In the genomic region with DNA sequence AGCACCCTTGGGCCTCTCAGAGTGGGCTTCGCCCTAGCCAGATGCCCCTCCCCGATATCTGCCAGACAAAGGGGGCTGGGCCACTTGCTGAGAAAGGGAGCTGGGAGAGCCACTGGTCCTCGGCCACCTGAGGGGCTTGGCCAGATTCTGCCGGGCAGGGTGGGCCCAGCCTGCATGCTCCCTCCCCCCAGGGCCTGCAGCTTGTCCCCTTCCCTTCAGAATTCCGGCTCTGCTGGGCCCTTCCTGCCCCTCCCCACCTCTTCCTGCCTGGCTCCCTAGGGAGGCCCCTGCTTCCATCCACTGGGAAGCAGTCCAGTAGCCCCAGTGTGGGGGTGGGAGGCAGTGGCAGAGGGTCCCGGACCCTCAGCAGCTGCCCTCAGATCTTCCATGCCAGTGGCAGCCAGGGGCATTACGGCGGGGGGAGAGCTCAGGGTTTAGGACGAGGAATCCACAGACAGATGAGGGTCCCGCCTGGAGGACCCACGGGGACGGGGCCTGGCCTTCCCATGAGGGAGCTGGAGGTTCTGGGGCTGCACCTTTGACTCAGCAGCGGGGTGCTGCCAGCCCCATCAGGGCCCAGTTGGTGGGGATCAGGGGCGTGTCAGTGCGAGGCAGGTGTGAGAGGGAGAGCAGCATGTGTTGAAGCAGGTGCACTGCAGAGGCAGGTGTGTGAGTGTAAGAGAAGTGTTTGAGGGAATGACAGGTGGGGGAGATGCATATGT, we compare ENCODE assay signal across 1 cellular context.
TF ChIP-seq lines count a peak whose summit lies in the region.

No MANE protein-coding gene starts in this region.

TF ChIP-seq in IMR-90, 13 proteins besides CTCF, POLR2A, EP300 and RAD21 (continued from another document):
- TF ChIP-seq, protein P1, sequence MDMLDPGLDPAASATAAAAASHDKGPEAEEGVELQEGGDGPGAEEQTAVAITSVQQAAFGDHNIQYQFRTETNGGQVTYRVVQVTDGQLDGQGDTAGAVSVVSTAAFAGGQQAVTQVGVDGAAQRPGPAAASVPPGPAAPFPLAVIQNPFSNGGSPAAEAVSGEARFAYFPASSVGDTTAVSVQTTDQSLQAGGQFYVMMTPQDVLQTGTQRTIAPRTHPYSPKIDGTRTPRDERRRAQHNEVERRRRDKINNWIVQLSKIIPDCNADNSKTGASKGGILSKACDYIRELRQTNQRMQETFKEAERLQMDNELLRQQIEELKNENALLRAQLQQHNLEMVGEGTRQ (IDR thresholded peaks at IDR 0.05; ENCODE audit: low read depth, low read length) = no peak
- TF ChIP-seq CHD1 (IDR thresholded peaks at IDR 0.05; ENCODE audit: low read depth, low read length) (no peak), NFE2L2 (IDR thresholded peaks at IDR 0.05; ENCODE audit: low read depth, low read length) (no peak), BHLHE40 (IDR thresholded peaks at IDR 0.05; ENCODE audit: low read depth, low read length) (no peak), MAZ (IDR thresholded peaks at IDR 0.05; ENCODE audit: borderline replicate concordance, low read depth, low read length) (no peak), SMC3 (IDR thresholded peaks at IDR 0.05; ENCODE audit: low read depth, low read length) (no peak), RCOR1 (IDR thresholded peaks at IDR 0.05; ENCODE audit: insufficient replicate concordance, low read length) (no peak), MAFK (IDR thresholded peaks at IDR 0.05; ENCODE audit: low read depth, low read length) (no peak), FOS (IDR thresholded peaks at IDR 0.05; ENCODE audit: low read depth, low read length) (no peak)
- TF ChIP-seq, protein P2, sequence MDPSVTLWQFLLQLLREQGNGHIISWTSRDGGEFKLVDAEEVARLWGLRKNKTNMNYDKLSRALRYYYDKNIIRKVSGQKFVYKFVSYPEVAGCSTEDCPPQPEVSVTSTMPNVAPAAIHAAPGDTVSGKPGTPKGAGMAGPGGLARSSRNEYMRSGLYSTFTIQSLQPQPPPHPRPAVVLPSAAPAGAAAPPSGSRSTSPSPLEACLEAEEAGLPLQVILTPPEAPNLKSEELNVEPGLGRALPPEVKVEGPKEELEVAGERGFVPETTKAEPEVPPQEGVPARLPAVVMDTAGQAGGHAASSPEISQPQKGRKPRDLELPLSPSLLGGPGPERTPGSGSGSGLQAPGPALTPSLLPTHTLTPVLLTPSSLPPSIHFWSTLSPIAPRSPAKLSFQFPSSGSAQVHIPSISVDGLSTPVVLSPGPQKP (IDR thresholded peaks at IDR 0.05; ENCODE audit: borderline replicate concordance, low read depth, low read length) = no peak
